Comparison of ENCODE assay signal across 8 cellular contexts in the genomic region with DNA sequence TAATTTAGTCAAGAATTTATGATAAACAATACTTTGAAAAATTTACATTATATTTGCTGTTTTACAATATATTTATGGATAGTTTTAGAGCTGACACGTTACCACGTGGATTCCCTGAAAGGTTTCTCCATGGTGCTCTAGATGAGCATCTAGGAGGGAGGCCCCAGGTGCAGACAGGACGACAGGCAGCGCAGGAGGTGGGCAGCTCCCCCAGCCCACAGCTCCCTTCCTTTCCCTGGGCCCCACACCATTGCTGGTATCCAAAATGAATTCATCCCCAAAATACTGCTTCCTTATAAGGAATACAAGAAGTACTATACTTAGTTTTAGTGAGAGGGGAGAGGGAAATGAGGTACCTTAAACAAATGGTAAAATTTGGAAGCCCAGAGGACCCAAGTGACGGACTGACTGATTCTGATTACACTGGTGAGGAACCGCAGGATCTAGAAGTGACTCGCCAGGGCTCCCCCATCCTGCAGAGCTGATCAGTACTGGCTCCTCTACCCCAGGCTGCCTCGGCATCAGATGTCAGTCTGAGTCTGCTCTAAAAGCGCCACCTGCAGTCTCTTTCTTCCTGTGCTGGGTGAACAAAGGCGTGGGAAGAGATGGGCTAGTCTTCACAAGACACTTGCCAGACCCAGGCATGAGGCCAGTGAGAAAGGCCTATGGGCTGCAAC.
DNase-seq lines count a peak whose midpoint lies in the region; ATAC-seq lines count a peak whose summit lies in the region.

No MANE protein-coding gene starts in this region.

- no peak overlapping the region for H4K8ac ChIP-seq in trophoblast cell (ENCODE audit: low read depth, low read length)

- no peak overlapping the region for H3K4me2 ChIP-seq in trophoblast cell (ENCODE audit: low read length)

- peak overlapping the region; percentile 6; the same call in 1 of the 2 replicates for H3K27ac ChIP-seq in HUES64 (ENCODE audit: low read depth, low read length)
- no peak overlapping the region for H3K27ac ChIP-seq in trophoblast cell (ENCODE audit: low read depth, low read length)

- no peak overlapping the region for H2AK5ac ChIP-seq in trophoblast cell (ENCODE audit: low read length)

- H3K14ac ChIP-seq in trophoblast cell (ENCODE audit: low read length), result no peak overlapping the region

- H3K27ac Mint-ChIP-seq in activated naive CD4-positive, alpha-beta T cell treated with anti-CD3 and anti-CD28 coated beads, Interleukin-2, amount 50 U/mL, for 72 hours, result peak overlapping the region in 1 of 2 donors; percentile 53

- no peak overlapping the region for H2AFZ ChIP-seq in trophoblast cell (ENCODE audit: insufficient read depth, low read length, poor library complexity)

- H3K9me3 ChIP-seq in HUES64 (ENCODE audit: insufficient read depth, low read depth, low read length) (no peaks in the 10 kb centered on the region), trophoblast cell (ENCODE audit: insufficient read depth, low read depth, low read length) (peaks cover 2% of the 10 kb centered on the region)

- H3K4me3 ChIP-seq in HUES64 (ENCODE audit: low read length) (no peak overlapping the region), trophoblast cell (ENCODE audit: low read depth, low read length) (no peak overlapping the region)

- H3K79me2 ChIP-seq in trophoblast cell (ENCODE audit: control insufficient read depth, insufficient read depth, low read length, poor library complexity), result peaks cover 1% of the 10 kb centered on the region

- H4K12ac ChIP-seq in trophoblast cell (ENCODE audit: low read depth, low read length), result no peak overlapping the region

- H3K9ac ChIP-seq in HUES64 (ENCODE audit: low read depth, low read length), result peak overlapping the region; percentile 23; the same call in 1 of the 2 replicates
- no peak overlapping the region for H3K9ac ChIP-seq in trophoblast cell (ENCODE audit: low read length)

- H3K9me3 Mint-ChIP-seq in activated naive CD4-positive, alpha-beta T cell treated with anti-CD3 and anti-CD28 coated beads, Interleukin-2, amount 50 U/mL, for 72 hours, result no peaks in the 10 kb centered on the region

- ATAC-seq in GM21619 (IDR thresholded peaks at IDR 0.05; ENCODE audit: unreplicated experiment), result peak; percentile 94
- peak; percentile 95 to 97 for ATAC-seq in activated naive CD4-positive, alpha-beta T cell treated with anti-CD3 and anti-CD28 coated beads, Interleukin-2, amount 50 U/mL, for 72 hours
- ATAC-seq in stimulated activated naive CD8-positive, alpha-beta T cell treated with anti-CD3 and anti-CD28 coated beads, Interleukin-15, Interleukin-2, amounts not matched to agents 100 U/mL and 50 U/mL, for 24 hours, result peak; percentile 91

- H3K36me3 ChIP-seq in HUES64 (ENCODE audit: insufficient read depth, low read length) (peaks cover 69% of the 10 kb centered on the region), trophoblast cell (ENCODE audit: control insufficient read depth in 1 of 2, insufficient read depth in 2 of 2, low read length in 2 of 2) (peaks cover 66 to 71% of the 10 kb centered on the region in 2 experiments)

- no peaks in the 10 kb centered on the region for H3K79me1 ChIP-seq in trophoblast cell (ENCODE audit: low read length)

- H3K4me1 ChIP-seq in HUES64 (ENCODE audit: insufficient read depth, low read length) (peaks cover 10% of the 10 kb centered on the region), trophoblast cell (ENCODE audit: control insufficient read depth in 1 of 2, insufficient read depth in 2 of 2, low read length in 2 of 2) (peaks cover 6 to 12% of the 10 kb centered on the region in 2 experiments)

- no peak overlapping the region for H3K18ac ChIP-seq in trophoblast cell (ENCODE audit: low read length)

- no peak overlapping the region for H3K4ac ChIP-seq in trophoblast cell (ENCODE audit: low read depth, low read length)

- H3K23ac ChIP-seq in trophoblast cell (ENCODE audit: low read length), result no peak overlapping the region

- no peak overlapping the region for H2BK120ac ChIP-seq in trophoblast cell (ENCODE audit: insufficient read depth, low read length, poor library complexity)

- H4K91ac ChIP-seq in trophoblast cell (ENCODE audit: low read depth, low read length), result no peak overlapping the region

- no peak overlapping the region for H2BK5ac ChIP-seq in trophoblast cell (ENCODE audit: low read depth, low read length, poor library complexity)

- no peaks in the 10 kb centered on the region for H3K36me3 Mint-ChIP-seq in activated naive CD4-positive, alpha-beta T cell treated with anti-CD3 and anti-CD28 coated beads, Interleukin-2, amount 50 U/mL, for 72 hours

- no peaks in the 10 kb centered on the region for H3K27me3 ChIP-seq in HUES64 (ENCODE audit: insufficient read depth, low read length)
- H3K27me3 ChIP-seq in trophoblast cell (ENCODE audit: insufficient read depth, low read length), result no peaks in the 10 kb centered on the region

- WGBS in HUES64, result 65% methylated on average over 10 of the region's 10 CpGs
- no CpG with 5 or more reads among the region's 10 CpGs for WGBS in trophoblast cell (ENCODE audit: extremely low coverage, insufficient coverage, insufficient read length)

- H2BK12ac ChIP-seq in trophoblast cell (ENCODE audit: low read length), result no peak overlapping the region

- DNase-seq in EL, result peak; percentile 33
- DNase-seq in SK-N-DZ (ENCODE audit: low spot score), result peak; percentile 86
- DNase-seq in activated naive CD4-positive, alpha-beta T cell treated with anti-CD3 and anti-CD28 coated beads, Interleukin-2, amount 50 U/mL, for 72 hours (ENCODE audit: low spot score in 2 of 2), result peak; percentile 65 to 67
- peak; percentile 23 to 40 for DNase-seq in lung microvascular endothelial cell (ENCODE audit: low read depth in 2 of 2)
- peak; percentile 62 for DNase-seq in stimulated activated naive CD8-positive, alpha-beta T cell treated with anti-CD3 and anti-CD28 coated beads, Interleukin-15, Interleukin-2, amounts not matched to agents 100 U/mL and 50 U/mL, for 24 hours
- DNase-seq in trophoblast cell, result no peak

Comparison
In these comparisons a context has a peak if more than half of its experiments do, and no peak if none do; other contexts are left out.
1. DNase-seq: peak in EL (single experiment), SK-N-DZ (single experiment), activated naive CD4-positive, alpha-beta T cell treated with anti-CD3 and anti-CD28 coated beads, Interleukin-2, amount 50 U/mL, for 72 hours (2 of 2), lung microvascular endothelial cell (2 of 2) and stimulated activated naive CD8-positive, alpha-beta T cell treated with anti-CD3 and anti-CD28 coated beads, Interleukin-15, Interleukin-2, amounts not matched to agents 100 U/mL and 50 U/mL, for 24 hours (single experiment); none in trophoblast cell (0 of 2).
2. Peak in every context shown above with its lines, with median percentiles within 50 percentile points of each other: ATAC-seq.